In genomic region chr1:236059011-236059410, GRCh38 we compare ENCODE assay signal across 2 cellular contexts.
TF ChIP-seq lines count a peak whose summit lies in the region.

No MANE protein-coding gene starts in this region.

TF ChIP-seq in liver, 16 proteins besides CTCF, POLR2A, EP300 and RAD21 (continued from another document):
- peak; percentile 64 for TF ChIP-seq REST (IDR thresholded peaks at IDR 0.05)
- peak in 1 of 2 donors; percentile 33 for TF ChIP-seq EGR1 (IDR thresholded peaks at IDR 0.05; ENCODE audit: low read depth in 2 of 2)
- peak; percentile 9 for TF ChIP-seq TAF1 (conservative IDR thresholded peaks at IDR 0.05)
- TF ChIP-seq FOXA1 (IDR thresholded peaks at IDR 0.05) = peak; percentile 65
- TF ChIP-seq RXRA (IDR thresholded peaks at IDR 0.05) = peak; percentile 92 to 94
- TF ChIP-seq FOXA2 (IDR thresholded peaks at IDR 0.05) = peak; percentile 72
- peak; percentile 85 for TF ChIP-seq YY1 (IDR thresholded peaks at IDR 0.05)
- peak in 1 of 2 donors; percentile 41 for TF ChIP-seq GABPA (IDR thresholded peaks at IDR 0.05 in 1 of 2, conservative IDR thresholded peaks at IDR 0.05 in 1 of 2)
- peak; percentile 89 for TF ChIP-seq NR2F2 (IDR thresholded peaks at IDR 0.05)
- peak; percentile 66 for TF ChIP-seq ATF3 (IDR thresholded peaks at IDR 0.05)
- TF ChIP-seq SP1 (IDR thresholded peaks at IDR 0.05) = peak; percentile 90
- peak; percentile 69 to 91 for TF ChIP-seq JUND (IDR thresholded peaks at IDR 0.05)
- TF ChIP-seq HNF4G (IDR thresholded peaks at IDR 0.05) = peak; percentile 72
- TF ChIP-seq ZBTB33 (IDR thresholded peaks at IDR 0.05) = peak; percentile 42
- peak; percentile 88 to 91 for TF ChIP-seq HNF4A (conservative IDR thresholded peaks at IDR 0.05)

TF ChIP-seq in HepG2, 621 proteins besides CTCF, POLR2A, EP300 and RAD21 (continued from another document):
- TF ChIP-seq ZNF609 (CRISPR knock-in tag; IDR thresholded peaks at IDR 0.05; ENCODE audit: borderline replicate concordance) (no peak), ZNF766 (CRISPR knock-in tag; IDR thresholded peaks at IDR 0.05; ENCODE audit: borderline replicate concordance) (no peak), MED8 (CRISPR knock-in tag; IDR thresholded peaks at IDR 0.05; ENCODE audit: insufficient replicate concordance) (no peak), NAIF1 (CRISPR knock-in tag; IDR thresholded peaks at IDR 0.05; ENCODE audit: borderline replicate concordance) (no peak), SNAI1 (CRISPR knock-in tag; IDR thresholded peaks at IDR 0.05; ENCODE audit: borderline replicate concordance) (no peak), RBM39 (IDR thresholded peaks at IDR 0.05; ENCODE audit: low read depth, low read length, poor library complexity, severe bottlenecking) (no peak)
